8 cellular contexts compared by ENCODE assay signal in genomic region chr1:173255214-173255813, GRCh38. TPM values are rescaled to one million over a fixed set of nuclear protein-coding genes. Genes with fewer than 3 reads are reported as not detected.
DNase-seq lines count a peak whose midpoint lies in the region; ATAC-seq and TF ChIP-seq lines count a peak whose summit lies in the region.

No MANE protein-coding gene starts in this region.

- CTCF ChIA-PET in activated naive CD4-positive, alpha-beta T cell treated with anti-CD3 and anti-CD28 coated beads for 36 hours (lab: Charles Lee): interaction anchor here (0.6 to 1.3 kb wide), 5 partner anchors 27 to 461 kb away, joined by 3 to 4 read pairs (median 3); no protein-coding TSS in a partner anchor

- peaks cover 4% of the 10 kb centered on the region for H3K36me3 Mint-ChIP-seq in activated naive CD4-positive, alpha-beta T cell treated with anti-CD3 and anti-CD28 coated beads for 36 hours (ENCODE audit: low read depth)
- H3K36me3 Mint-ChIP-seq in brain: no peaks in the 10 kb centered on the region
- no peaks in the 10 kb centered on the region for H3K36me3 Mint-ChIP-seq in activated T-helper 1 cell treated with anti-CD3 and anti-CD28 coated beads, Interleukin-12 subunit alpha, Interleukin-12 subunit beta, Interleukin-2, Interleukin-4 antibody, amounts not matched to agents 30 ng/mL and 10 ng/mL and 1 ng/mL, durations not matched to agents 14 hours and 24 hours and 36 hours (ENCODE audit: low read depth)

- no peak overlapping the region for H3K4me3 Mint-ChIP-seq in activated naive CD4-positive, alpha-beta T cell treated with anti-CD3 and anti-CD28 coated beads for 36 hours
- no peak overlapping the region for H3K4me3 Mint-ChIP-seq in brain
- H3K4me3 Mint-ChIP-seq in activated T-helper 1 cell treated with anti-CD3 and anti-CD28 coated beads, Interleukin-12 subunit alpha, Interleukin-12 subunit beta, Interleukin-2, Interleukin-4 antibody, amounts not matched to agents 30 ng/mL and 10 ng/mL and 1 ng/mL, durations not matched to agents 14 hours and 24 hours and 36 hours: no peak overlapping the region

- TF ChIP-seq CTCF in brain (conservative IDR thresholded peaks at IDR 0.05): peak; percentile 53 to 74

- H3K4me1 Mint-ChIP-seq in activated naive CD4-positive, alpha-beta T cell treated with anti-CD3 and anti-CD28 coated beads for 36 hours (ENCODE audit: low read depth): no peaks in the 10 kb centered on the region
- no peaks in the 10 kb centered on the region for H3K4me1 Mint-ChIP-seq in brain
- no peaks in the 10 kb centered on the region for H3K4me1 Mint-ChIP-seq in activated T-helper 1 cell treated with anti-CD3 and anti-CD28 coated beads, Interleukin-12 subunit alpha, Interleukin-12 subunit beta, Interleukin-2, Interleukin-4 antibody, amounts not matched to agents 30 ng/mL and 10 ng/mL and 1 ng/mL, durations not matched to agents 14 hours and 24 hours and 36 hours (ENCODE audit: low read depth)

- no peak overlapping the region for H3K27ac Mint-ChIP-seq in activated naive CD4-positive, alpha-beta T cell treated with anti-CD3 and anti-CD28 coated beads for 36 hours
- no peak overlapping the region for H3K27ac Mint-ChIP-seq in brain
- H3K27ac Mint-ChIP-seq in activated T-helper 1 cell treated with anti-CD3 and anti-CD28 coated beads, Interleukin-12 subunit alpha, Interleukin-12 subunit beta, Interleukin-2, Interleukin-4 antibody, amounts not matched to agents 30 ng/mL and 10 ng/mL and 1 ng/mL, durations not matched to agents 14 hours and 24 hours and 36 hours: no peak overlapping the region

- H3K27me3 Mint-ChIP-seq in activated naive CD4-positive, alpha-beta T cell treated with anti-CD3 and anti-CD28 coated beads for 36 hours (ENCODE audit: low read depth): no peaks in the 10 kb centered on the region
- peaks cover 3% of the 10 kb centered on the region for H3K27me3 Mint-ChIP-seq in brain
- no peaks in the 10 kb centered on the region for H3K27me3 Mint-ChIP-seq in activated T-helper 1 cell treated with anti-CD3 and anti-CD28 coated beads, Interleukin-12 subunit alpha, Interleukin-12 subunit beta, Interleukin-2, Interleukin-4 antibody, amounts not matched to agents 30 ng/mL and 10 ng/mL and 1 ng/mL, durations not matched to agents 14 hours and 24 hours and 36 hours (ENCODE audit: insufficient read depth)

- DNase-seq in activated naive CD4-positive, alpha-beta T cell treated with anti-CD3 and anti-CD28 coated beads for 36 hours: peak; percentile 30
- DNase-seq in activated naive CD4-positive, alpha-beta T cell (lab: John Stamatoyannopoulos, UW): no peak
- DNase-seq in NAMALWA (ENCODE audit: low spot score) (peak; percentile 58), lung microvascular endothelial cell (ENCODE audit: low read depth in 2 of 2) (peak; percentile 36 to 60)
- no peak for DNase-seq in activated T-helper 1 cell treated with anti-CD3 and anti-CD28 coated beads, Interleukin-12 subunit alpha, Interleukin-12 subunit beta, Interleukin-2, Interleukin-4 antibody, amounts not matched to agents 30 ng/mL and 10 ng/mL and 1 ng/mL, durations not matched to agents 14 hours and 24 hours and 36 hours (ENCODE audit: low spot score)

- intact Hi-C loops in activated naive CD4-positive, alpha-beta T cell treated with anti-CD3 and anti-CD28 coated beads for 36 hours (cut with micrococcal nuclease): loop anchor here (1.0 kb wide), 2 partner anchors 154 to 569 kb away; partner anchors contain the start of genes CENPL and DARS2
- intact Hi-C loops in activated T-helper 1 cell treated with anti-CD3 and anti-CD28 coated beads, Interleukin-12 subunit alpha, Interleukin-12 subunit beta, Interleukin-2, Interleukin-4 antibody, amounts not matched to agents 30 ng/mL and 10 ng/mL and 1 ng/mL, durations not matched to agents 14 hours and 24 hours and 36 hours (cut with micrococcal nuclease): loop anchor here (5.0 kb wide), 1 partner anchor 152 kb away; no protein-coding TSS in a partner anchor

- ATAC-seq in GM19023 (IDR thresholded peaks at IDR 0.05; ENCODE audit: unreplicated experiment) (no peak), GM18858 (IDR thresholded peaks at IDR 0.05; ENCODE audit: unreplicated experiment) (no peak)

- H3K9me3 Mint-ChIP-seq in activated naive CD4-positive, alpha-beta T cell treated with anti-CD3 and anti-CD28 coated beads for 36 hours: peaks cover 8% of the 10 kb centered on the region
- peaks cover 8 to 14% (median 10%) of the 10 kb centered on the region in 5 experiments for H3K9me3 Mint-ChIP-seq in brain
- peaks cover 8% of the 10 kb centered on the region for H3K9me3 Mint-ChIP-seq in activated T-helper 1 cell treated with anti-CD3 and anti-CD28 coated beads, Interleukin-12 subunit alpha, Interleukin-12 subunit beta, Interleukin-2, Interleukin-4 antibody, amounts not matched to agents 30 ng/mL and 10 ng/mL and 1 ng/mL, durations not matched to agents 14 hours and 24 hours and 36 hours

RNA-seq across cellular contexts. Expression of gene TNFSF4, which starts 48.2 kb away (rescaled TPM):
- under 1 TPM; 0.38 to 0.62 TPM for total RNA-seq in activated naive CD4-positive, alpha-beta T cell treated with anti-CD3 and anti-CD28 coated beads for 36 hours
- 0.73 TPM for polyA plus RNA-seq in brain (ENCODE audit: insufficient read depth, low read depth, low replicate concordance)
- total RNA-seq in lung microvascular endothelial cell: 1.4 and 7.0 TPM in 2 replicates
- 2.6 and 3.1 TPM in 2 replicates for total RNA-seq in activated T-helper 1 cell treated with anti-CD3 and anti-CD28 coated beads, Interleukin-12 subunit alpha, Interleukin-12 subunit beta, Interleukin-2, Interleukin-4 antibody, amounts not matched to agents 30 ng/mL and 10 ng/mL and 1 ng/mL, durations not matched to agents 14 hours and 24 hours and 36 hours

Comparison
In these comparisons a context has a peak if more than half of its experiments do, and no peak if none do; other contexts are left out.
1. DNase-seq: peak in activated naive CD4-positive, alpha-beta T cell treated with anti-CD3 and anti-CD28 coated beads for 36 hours (single experiment), NAMALWA (single experiment) and lung microvascular endothelial cell (2 of 2); none in activated naive CD4-positive, alpha-beta T cell (0 of 4) and activated T-helper 1 cell treated with anti-CD3 and anti-CD28 coated beads, Interleukin-12 subunit alpha, Interleukin-12 subunit beta, Interleukin-2, Interleukin-4 antibody, amounts not matched to agents 30 ng/mL and 10 ng/mL and 1 ng/mL, durations not matched to agents 14 hours and 24 hours and 36 hours (single experiment).